8 cellular contexts compared by ENCODE assay signal in the genomic region with DNA sequence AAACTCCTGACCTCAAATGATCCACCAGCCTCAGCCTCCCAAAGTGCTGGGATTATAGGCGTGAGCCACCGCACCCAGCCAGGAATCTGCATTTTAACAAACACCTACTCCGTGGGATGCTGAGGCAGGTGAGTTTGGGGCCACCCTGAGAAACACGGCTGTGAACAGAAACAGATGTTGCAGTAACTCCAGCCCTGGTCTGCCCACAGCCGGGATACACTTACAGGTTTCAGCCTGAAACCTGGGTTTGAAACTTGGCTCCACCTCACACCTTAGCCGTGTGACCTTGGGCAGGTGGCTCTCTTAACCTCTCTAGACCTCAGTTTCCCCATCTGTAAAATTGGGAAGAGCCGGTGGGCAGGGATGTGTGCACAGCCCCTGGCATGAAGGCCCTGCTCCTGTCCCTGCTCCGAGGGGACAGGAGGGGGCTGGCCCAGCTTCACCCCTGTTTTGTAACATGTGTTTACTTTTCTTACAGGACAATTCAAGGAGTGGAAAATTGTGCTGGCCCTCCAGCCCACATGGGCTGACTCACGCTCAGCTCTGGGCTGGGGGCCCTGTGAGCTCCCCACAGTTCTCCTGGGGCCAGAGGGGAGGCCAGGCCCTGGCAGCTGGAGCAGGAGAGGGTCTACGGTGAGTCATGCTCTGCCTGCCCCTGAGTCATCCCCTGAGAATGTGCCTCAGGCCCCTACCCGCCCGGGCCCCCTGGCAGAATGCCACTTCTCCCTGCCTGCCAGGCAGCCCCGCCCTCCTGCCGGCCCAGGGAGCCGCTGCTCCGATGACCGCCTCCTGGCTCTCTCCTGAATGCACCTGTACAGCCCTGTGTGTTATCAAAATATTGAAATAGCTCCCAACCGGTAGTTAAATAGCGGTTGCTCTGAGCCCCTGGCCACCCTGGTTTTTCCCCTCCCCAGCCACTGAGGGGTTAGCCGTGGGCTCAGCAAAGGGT. TPM values are rescaled to one million over a fixed set of nuclear protein-coding genes. Genes with fewer than 3 reads are reported as not detected.
DNase-seq lines count a peak whose midpoint lies in the region; ATAC-seq and TF ChIP-seq lines count a peak whose summit lies in the region.

No MANE protein-coding gene starts in this region.

- H3K27ac ChIP-seq in right atrium auricular region, result peak overlapping the region; percentile 71

- H3K27ac Mint-ChIP-seq in activated naive CD8-positive, alpha-beta T cell treated with anti-CD3 and anti-CD28 coated beads for 36 hours, result no peak overlapping the region

- H3K4me3 Mint-ChIP-seq in activated naive CD8-positive, alpha-beta T cell treated with anti-CD3 and anti-CD28 coated beads for 36 hours, result no peak overlapping the region

- H3K9me3 Mint-ChIP-seq in activated naive CD8-positive, alpha-beta T cell treated with anti-CD3 and anti-CD28 coated beads for 36 hours, result no peaks in the 10 kb centered on the region

- TF ChIP-seq CTCF in right atrium auricular region (IDR thresholded peaks at IDR 0.05), result no peak

- H3K36me3 Mint-ChIP-seq in activated naive CD8-positive, alpha-beta T cell treated with anti-CD3 and anti-CD28 coated beads for 36 hours, result no peaks in the 10 kb centered on the region

- ATAC-seq in GM18873 (IDR thresholded peaks at IDR 0.05; ENCODE audit: low FRiP score, unreplicated experiment), result no peak

- H3K36me3 ChIP-seq in right atrium auricular region, result no peaks in the 10 kb centered on the region

- no peaks in the 10 kb centered on the region for H3K9me3 ChIP-seq in right atrium auricular region

- H3K27me3 ChIP-seq in right atrium auricular region, result no peaks in the 10 kb centered on the region

- DNase-seq in DMS79 treated with DMSO at 0.1 percent for 48 hours (lab: John Stamatoyannopoulos, UW), result peak; percentile 82
- DNase-seq in NCI-H1417 treated with DMSO at 0.1 percent for 48 hours (lab: John Stamatoyannopoulos, UW), result peak; percentile 64
- peak; percentile 20 for DNase-seq in activated naive CD8-positive, alpha-beta T cell treated with anti-CD3 and anti-CD28 coated beads for 36 hours
- peak; percentile 94 for DNase-seq in right atrium auricular region (ENCODE audit: low spot score)
- peak; percentile 98 for DNase-seq in skeletal muscle cell (ENCODE audit: low read depth)
- no peak for DNase-seq in activated CD4-positive, alpha-beta T cell treated with anti-CD3 and anti-CD28 coated beads, Interleukin-2, amount 50 U/mL, for 48 hours
- no peak for DNase-seq in cortex of kidney (lab: John Stamatoyannopoulos, UW)

- H3K4me1 Mint-ChIP-seq in activated naive CD8-positive, alpha-beta T cell treated with anti-CD3 and anti-CD28 coated beads for 36 hours, result no peaks in the 10 kb centered on the region

- H3K27me3 Mint-ChIP-seq in activated naive CD8-positive, alpha-beta T cell treated with anti-CD3 and anti-CD28 coated beads for 36 hours, result peaks cover 22% of the 10 kb centered on the region

- H3K4me1 ChIP-seq in right atrium auricular region, result peaks cover 0 to 39% of the 10 kb centered on the region in 2 donors

- no peak overlapping the region for H3K4me3 ChIP-seq in right atrium auricular region
- no peak overlapping the region for H3K4me3 ChIP-seq in skeletal muscle cell (ENCODE audit: low read depth, low read length)

RNA-seq across cellular contexts. Expression of gene PPL, which starts 7.7 kb away (rescaled TPM):
- not detected for total RNA-seq in activated naive CD8-positive, alpha-beta T cell treated with anti-CD3 and anti-CD28 coated beads for 36 hours
- total RNA-seq in right atrium auricular region, result 10 to 100 TPM in 1 of 2 donors, 1 to 10 TPM in 1; 7.5 to 17.1 TPM

RNA-seq across cellular contexts. Expression of gene SEC14L5, which starts 13.5 kb away (rescaled TPM):
- under 1 TPM; 0.04 to 0.10 TPM for total RNA-seq in activated naive CD8-positive, alpha-beta T cell treated with anti-CD3 and anti-CD28 coated beads for 36 hours
- 1 to 10 TPM in 1 of 2 donors, under 1 TPM in 1; 0.28 to 2.0 TPM for total RNA-seq in right atrium auricular region

Comparison
In these comparisons a context has a peak if more than half of its experiments do, and no peak if none do; other contexts are left out.
1. DNase-seq: peak in DMS79 treated with DMSO at 0.1 percent for 48 hours (single experiment), NCI-H1417 treated with DMSO at 0.1 percent for 48 hours (single experiment), activated naive CD8-positive, alpha-beta T cell treated with anti-CD3 and anti-CD28 coated beads for 36 hours (single experiment), right atrium auricular region (single experiment) and skeletal muscle cell (single experiment); none in activated CD4-positive, alpha-beta T cell treated with anti-CD3 and anti-CD28 coated beads, Interleukin-2, amount 50 U/mL, for 48 hours (0 of 2) and cortex of kidney (single experiment).
2. RNA of gene PPL, which starts 7.7 kb away (total RNA-seq): 7.5 to 17.1 TPM in right atrium auricular region; not detected in activated naive CD8-positive, alpha-beta T cell treated with anti-CD3 and anti-CD28 coated beads for 36 hours; every median in the first group is over 4 times any median in the second.